Comparison of ENCODE assay signal across 8 cellular contexts in genomic region chr1:24503003-24503751, GRCh38. TPM values are rescaled to one million over a fixed set of nuclear protein-coding genes. Genes with fewer than 3 reads are reported as not detected.
DNase-seq lines count a peak whose midpoint lies in the region; ATAC-seq and TF ChIP-seq lines count a peak whose summit lies in the region.

No MANE protein-coding gene starts in this region.

- peak; percentile 3 for ATAC-seq in Right ventricle myocardium superior (ENCODE audit: poor library complexity)
- ATAC-seq in left cardiac atrium, result no peak
- no peak for ATAC-seq in HG03196 (IDR thresholded peaks at IDR 0.05; ENCODE audit: unreplicated experiment)
- no peak for ATAC-seq in GM19324 (IDR thresholded peaks at IDR 0.05; ENCODE audit: low FRiP score, unreplicated experiment)

- H3K9me3 ChIP-seq in neuron (ENCODE audit: low read length), result no peaks in the 10 kb centered on the region

- peaks cover 51% of the 10 kb centered on the region for H3K27me3 ChIP-seq in neuron (ENCODE audit: insufficient read depth, low read length)

- intact Hi-C loops in Right ventricle myocardium superior (cut with DNase I), result loop anchor here (5.0 kb wide), 1 partner anchor 86 kb away; the partner anchor contains the start of gene NIPAL3
- intact Hi-C loops in left cardiac atrium (cut with DNase I), result loop anchor here in 1 of 2 donors (5.0 kb wide), 1 partner anchor 86 kb away; the partner anchor contains the start of gene NIPAL3

- H3K36me3 ChIP-seq in neuron (ENCODE audit: insufficient read depth, low read length), result no peaks in the 10 kb centered on the region

- H3K4me3 ChIP-seq in epithelial cell of proximal tubule (ENCODE audit: low read depth, low read length) (peak overlapping the region; percentile 79), neuron (ENCODE audit: low read length) (peak overlapping the region; percentile 37)

- no peaks in the 10 kb centered on the region for H3K4me1 ChIP-seq in neuron (ENCODE audit: insufficient read depth, low read length)

- DNase-seq in Right ventricle myocardium superior (no peak), left cardiac atrium (no peak), T-helper 9 cell (peak; percentile 43), epithelial cell of proximal tubule (ENCODE audit: low read depth) (no peak), NCI-H1105 (lab: John Stamatoyannopoulos, UW) (no peak)

- no peak for TF ChIP-seq CTCF in epithelial cell of proximal tubule (conservative IDR thresholded peaks at IDR 0.05; ENCODE audit: low read depth, low read length)

- H2AFZ ChIP-seq in neuron (ENCODE audit: low read depth, low read length), result no peak overlapping the region

RNA-seq across cellular contexts. Expression of gene RCAN3, which starts 0.5 kb away (rescaled TPM):
- total RNA-seq in Right ventricle myocardium superior, result 6.5 TPM
- 1 to 10 TPM; 5.8 to 6.1 TPM for total RNA-seq in left cardiac atrium
- total RNA-seq in epithelial cell of proximal tubule, result 13.5 and 17.6 TPM in 2 replicates

RNA-seq across cellular contexts. Expression of gene NCMAP, which starts 52.7 kb away (rescaled TPM):
- 0.27 TPM for total RNA-seq in Right ventricle myocardium superior
- under 1 TPM; 0.16 to 0.18 TPM for total RNA-seq in left cardiac atrium
- total RNA-seq in epithelial cell of proximal tubule, result 0.80 and 2.2 TPM in 2 replicates
